Comparison of ENCODE assay signal across 1 cellular context in the genomic region with DNA sequence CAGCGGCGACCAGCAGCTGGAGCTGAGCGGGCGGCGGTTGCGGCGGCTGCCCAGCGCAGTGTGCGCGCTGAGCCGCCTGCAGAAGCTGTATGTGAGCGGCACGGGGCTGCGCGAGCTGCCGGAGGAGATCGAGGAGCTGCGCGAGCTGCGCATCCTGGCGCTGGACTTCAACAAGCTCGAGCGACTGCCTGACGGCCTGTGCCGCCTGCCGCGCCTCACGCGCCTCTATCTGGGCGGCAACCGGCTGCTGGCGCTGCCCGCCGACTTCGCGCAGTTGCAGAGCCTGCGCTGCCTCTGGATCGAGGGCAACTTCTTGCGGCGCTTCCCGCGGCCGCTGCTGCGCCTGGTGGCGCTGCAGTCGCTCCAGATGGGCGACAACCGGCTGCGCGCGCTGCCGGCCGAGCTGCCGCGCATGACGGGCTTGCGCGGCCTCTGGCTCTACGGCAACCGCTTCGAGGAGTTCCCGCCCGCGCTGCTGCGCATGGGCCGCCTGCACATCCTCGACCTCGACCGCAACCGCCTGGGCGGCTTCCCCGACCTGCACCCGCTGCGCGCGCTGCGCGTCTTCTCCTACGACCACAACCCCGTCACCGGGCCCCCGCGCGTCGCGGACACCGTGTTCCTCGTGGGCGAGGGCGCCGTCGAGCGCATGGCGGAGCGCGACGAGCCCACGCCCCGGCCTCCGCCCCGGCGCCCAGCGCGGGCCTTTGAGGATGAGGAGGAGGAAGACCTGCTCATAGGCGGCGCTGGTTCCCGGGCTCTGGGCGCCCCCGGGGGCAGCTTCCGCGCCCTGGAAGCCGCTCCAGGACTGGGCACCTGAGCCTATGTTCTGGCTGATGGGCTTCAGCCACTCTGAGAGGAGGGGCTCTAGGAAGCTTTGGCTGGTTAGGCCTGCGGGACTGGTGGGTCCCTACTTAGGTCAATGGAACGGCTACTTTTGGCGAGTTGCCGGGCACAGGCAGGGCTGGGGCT.
A peak's percentile ranks its signal among the peaks of the same experiment; 100 is the strongest.
TF ChIP-seq lines count a peak whose summit lies in the region.

No MANE protein-coding gene starts in this region.

TF ChIP-seq in HEK293, 187 proteins besides CTCF, POLR2A, EP300 and RAD21 (continued from another document and continues in another):
- TF ChIP-seq, protein P1, sequence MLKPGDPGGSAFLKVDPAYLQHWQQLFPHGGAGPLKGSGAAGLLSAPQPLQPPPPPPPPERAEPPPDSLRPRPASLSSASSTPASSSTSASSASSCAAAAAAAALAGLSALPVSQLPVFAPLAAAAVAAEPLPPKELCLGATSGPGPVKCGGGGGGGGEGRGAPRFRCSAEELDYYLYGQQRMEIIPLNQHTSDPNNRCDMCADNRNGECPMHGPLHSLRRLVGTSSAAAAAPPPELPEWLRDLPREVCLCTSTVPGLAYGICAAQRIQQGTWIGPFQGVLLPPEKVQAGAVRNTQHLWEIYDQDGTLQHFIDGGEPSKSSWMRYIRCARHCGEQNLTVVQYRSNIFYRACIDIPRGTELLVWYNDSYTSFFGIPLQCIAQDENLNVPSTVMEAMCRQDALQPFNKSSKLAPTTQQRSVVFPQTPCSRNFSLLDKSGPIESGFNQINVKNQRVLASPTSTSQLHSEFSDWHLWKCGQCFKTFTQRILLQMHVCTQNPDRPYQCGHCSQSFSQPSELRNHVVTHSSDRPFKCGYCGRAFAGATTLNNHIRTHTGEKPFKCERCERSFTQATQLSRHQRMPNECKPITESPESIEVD (tag by site-specific recombination; IDR thresholded peaks at IDR 0.05) = no peak
- TF ChIP-seq, protein P2, sequence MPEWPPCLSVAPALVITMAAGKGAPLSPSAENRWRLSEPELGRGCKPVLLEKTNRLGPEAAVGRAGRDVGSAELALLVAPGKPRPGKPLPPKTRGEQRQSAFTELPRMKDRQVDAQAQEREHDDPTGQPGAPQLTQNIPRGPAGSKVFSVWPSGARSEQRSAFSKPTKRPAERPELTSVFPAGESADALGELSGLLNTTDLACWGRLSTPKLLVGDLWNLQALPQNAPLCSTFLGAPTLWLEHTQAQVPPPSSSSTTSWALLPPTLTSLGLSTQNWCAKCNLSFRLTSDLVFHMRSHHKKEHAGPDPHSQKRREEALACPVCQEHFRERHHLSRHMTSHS (tag by site-specific recombination; IDR thresholded peaks at IDR 0.05) = no peak
- TF ChIP-seq ZNF48 (tag by site-specific recombination; IDR thresholded peaks at IDR 0.05) (no peak), ZNF701 (tag by site-specific recombination; IDR thresholded peaks at IDR 0.05) (no peak), ZNF426 (tag by site-specific recombination; IDR thresholded peaks at IDR 0.05) (no peak), ZNF221 (tag by site-specific recombination; IDR thresholded peaks at IDR 0.05; ENCODE audit: borderline replicate concordance) (no peak), ZNF391 (tag by site-specific recombination; IDR thresholded peaks at IDR 0.05; ENCODE audit: borderline replicate concordance, low read depth) (no peak), ZNF530 (tag by site-specific recombination; IDR thresholded peaks at IDR 0.05; ENCODE audit: low read depth) (no peak), ZNF785 (tag by site-specific recombination; IDR thresholded peaks at IDR 0.05) (no peak), WT1 (tag by site-specific recombination; IDR thresholded peaks at IDR 0.05) (no peak), TRIM28 (IDR thresholded peaks at IDR 0.05; ENCODE audit: borderline replicate concordance, low read length) (0 out of 2 replicates have a peak, but pooled peaks have one; percentile 12), GLI2 (tag by site-specific recombination; IDR thresholded peaks at IDR 0.05; ENCODE audit: borderline replicate concordance, low read depth) (no peak), ZNF510 (tag by site-specific recombination; IDR thresholded peaks at IDR 0.05; ENCODE audit: insufficient replicate concordance) (no peak), SALL2 (tag by site-specific recombination; IDR thresholded peaks at IDR 0.05; ENCODE audit: borderline replicate concordance) (no peak), ZNF654 (tag by site-specific recombination; IDR thresholded peaks at IDR 0.05; ENCODE audit: low read depth) (no peak), ZNF747 (tag by site-specific recombination; IDR thresholded peaks at IDR 0.05) (no peak), ZNF677 (tag by site-specific recombination; IDR thresholded peaks at IDR 0.05) (no peak), ZNF600 (tag by site-specific recombination; IDR thresholded peaks at IDR 0.05) (peak; percentile 96), ZNF146 (tag by site-specific recombination; IDR thresholded peaks at IDR 0.05) (no peak), ZNF433 (tag by site-specific recombination; IDR thresholded peaks at IDR 0.05; ENCODE audit: low read depth) (no peak), ZSCAN16 (tag by site-specific recombination; IDR thresholded peaks at IDR 0.05) (no peak), ZNF121 (tag by site-specific recombination; IDR thresholded peaks at IDR 0.05) (no peak), ZNF404 (tag by site-specific recombination; IDR thresholded peaks at IDR 0.05) (no peak), ZNF660 (tag by site-specific recombination; IDR thresholded peaks at IDR 0.05) (peak; percentile 80), ZNF211 (tag by site-specific recombination; IDR thresholded peaks at IDR 0.05; ENCODE audit: low read depth) (no peak), ZNF311 (tag by site-specific recombination; IDR thresholded peaks at IDR 0.05; ENCODE audit: borderline replicate concordance) (no peak), ZNF610 (tag by site-specific recombination; IDR thresholded peaks at IDR 0.05; ENCODE audit: borderline replicate concordance) (0 out of 2 replicates have a peak, but pooled peaks have one; percentile 48), ZNF2 (tag by site-specific recombination; IDR thresholded peaks at IDR 0.05) (peak; percentile 87)
- TF ChIP-seq, protein P3, sequence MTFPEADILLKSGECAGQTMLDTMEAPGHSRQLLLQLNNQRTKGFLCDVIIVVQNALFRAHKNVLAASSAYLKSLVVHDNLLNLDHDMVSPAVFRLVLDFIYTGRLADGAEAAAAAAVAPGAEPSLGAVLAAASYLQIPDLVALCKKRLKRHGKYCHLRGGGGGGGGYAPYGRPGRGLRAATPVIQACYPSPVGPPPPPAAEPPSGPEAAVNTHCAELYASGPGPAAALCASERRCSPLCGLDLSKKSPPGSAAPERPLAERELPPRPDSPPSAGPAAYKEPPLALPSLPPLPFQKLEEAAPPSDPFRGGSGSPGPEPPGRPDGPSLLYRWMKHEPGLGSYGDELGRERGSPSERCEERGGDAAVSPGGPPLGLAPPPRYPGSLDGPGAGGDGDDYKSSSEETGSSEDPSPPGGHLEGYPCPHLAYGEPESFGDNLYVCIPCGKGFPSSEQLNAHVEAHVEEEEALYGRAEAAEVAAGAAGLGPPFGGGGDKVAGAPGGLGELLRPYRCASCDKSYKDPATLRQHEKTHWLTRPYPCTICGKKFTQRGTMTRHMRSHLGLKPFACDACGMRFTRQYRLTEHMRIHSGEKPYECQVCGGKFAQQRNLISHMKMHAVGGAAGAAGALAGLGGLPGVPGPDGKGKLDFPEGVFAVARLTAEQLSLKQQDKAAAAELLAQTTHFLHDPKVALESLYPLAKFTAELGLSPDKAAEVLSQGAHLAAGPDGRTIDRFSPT (tag by site-specific recombination; IDR thresholded peaks at IDR 0.05) = peak; percentile 51; the same call in 1 of the 2 replicates
- TF ChIP-seq, protein P4, sequence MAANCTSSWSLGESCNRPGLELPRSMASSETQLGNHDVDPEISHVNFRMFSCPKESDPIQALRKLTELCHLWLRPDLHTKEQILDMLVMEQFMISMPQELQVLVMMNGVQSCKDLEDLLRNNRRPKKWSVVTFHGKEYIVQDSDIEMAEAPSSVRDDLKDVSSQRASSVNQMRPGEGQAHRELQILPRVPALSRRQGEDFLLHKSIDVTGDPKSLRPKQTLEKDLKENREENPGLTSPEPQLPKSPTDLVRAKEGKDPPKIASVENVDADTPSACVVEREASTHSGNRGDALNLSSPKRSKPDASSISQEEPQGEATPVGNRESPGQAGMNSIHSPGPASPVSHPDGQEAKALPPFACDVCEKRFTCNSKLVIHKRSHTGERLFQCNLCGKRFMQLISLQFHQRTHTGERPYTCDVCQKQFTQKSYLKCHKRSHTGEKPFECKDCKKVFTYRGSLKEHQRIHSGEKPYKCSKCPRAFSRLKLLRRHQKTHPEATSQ (tag by site-specific recombination; IDR thresholded peaks at IDR 0.05) = no peak
- TF ChIP-seq, protein P5, sequence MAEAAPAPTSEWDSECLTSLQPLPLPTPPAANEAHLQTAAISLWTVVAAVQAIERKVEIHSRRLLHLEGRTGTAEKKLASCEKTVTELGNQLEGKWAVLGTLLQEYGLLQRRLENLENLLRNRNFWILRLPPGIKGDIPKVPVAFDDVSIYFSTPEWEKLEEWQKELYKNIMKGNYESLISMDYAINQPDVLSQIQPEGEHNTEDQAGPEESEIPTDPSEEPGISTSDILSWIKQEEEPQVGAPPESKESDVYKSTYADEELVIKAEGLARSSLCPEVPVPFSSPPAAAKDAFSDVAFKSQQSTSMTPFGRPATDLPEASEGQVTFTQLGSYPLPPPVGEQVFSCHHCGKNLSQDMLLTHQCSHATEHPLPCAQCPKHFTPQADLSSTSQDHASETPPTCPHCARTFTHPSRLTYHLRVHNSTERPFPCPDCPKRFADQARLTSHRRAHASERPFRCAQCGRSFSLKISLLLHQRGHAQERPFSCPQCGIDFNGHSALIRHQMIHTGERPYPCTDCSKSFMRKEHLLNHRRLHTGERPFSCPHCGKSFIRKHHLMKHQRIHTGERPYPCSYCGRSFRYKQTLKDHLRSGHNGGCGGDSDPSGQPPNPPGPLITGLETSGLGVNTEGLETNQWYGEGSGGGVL (tag by site-specific recombination; IDR thresholded peaks at IDR 0.05) = no peak
- TF ChIP-seq, protein P6, sequence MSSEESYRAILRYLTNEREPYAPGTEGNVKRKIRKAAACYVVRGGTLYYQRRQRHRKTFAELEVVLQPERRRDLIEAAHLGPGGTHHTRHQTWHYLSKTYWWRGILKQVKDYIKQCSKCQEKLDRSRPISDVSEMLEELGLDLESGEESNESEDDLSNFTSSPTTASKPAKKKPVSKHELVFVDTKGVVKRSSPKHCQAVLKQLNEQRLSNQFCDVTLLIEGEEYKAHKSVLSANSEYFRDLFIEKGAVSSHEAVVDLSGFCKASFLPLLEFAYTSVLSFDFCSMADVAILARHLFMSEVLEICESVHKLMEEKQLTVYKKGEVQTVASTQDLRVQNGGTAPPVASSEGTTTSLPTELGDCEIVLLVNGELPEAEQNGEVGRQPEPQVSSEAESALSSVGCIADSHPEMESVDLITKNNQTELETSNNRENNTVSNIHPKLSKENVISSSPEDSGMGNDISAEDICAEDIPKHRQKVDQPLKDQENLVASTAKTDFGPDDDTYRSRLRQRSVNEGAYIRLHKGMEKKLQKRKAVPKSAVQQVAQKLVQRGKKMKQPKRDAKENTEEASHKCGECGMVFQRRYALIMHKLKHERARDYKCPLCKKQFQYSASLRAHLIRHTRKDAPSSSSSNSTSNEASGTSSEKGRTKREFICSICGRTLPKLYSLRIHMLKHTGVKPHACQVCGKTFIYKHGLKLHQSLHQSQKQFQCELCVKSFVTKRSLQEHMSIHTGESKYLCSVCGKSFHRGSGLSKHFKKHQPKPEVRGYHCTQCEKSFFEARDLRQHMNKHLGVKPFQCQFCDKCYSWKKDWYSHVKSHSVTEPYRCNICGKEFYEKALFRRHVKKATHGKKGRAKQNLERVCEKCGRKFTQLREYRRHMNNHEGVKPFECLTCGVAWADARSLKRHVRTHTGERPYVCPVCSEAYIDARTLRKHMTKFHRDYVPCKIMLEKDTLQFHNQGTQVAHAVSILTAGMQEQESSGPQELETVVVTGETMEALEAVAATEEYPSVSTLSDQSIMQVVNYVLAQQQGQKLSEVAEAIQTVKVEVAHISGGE (tag by site-specific recombination; conservative IDR thresholded peaks at IDR 0.05; ENCODE audit: low read depth) = no peak
- TF ChIP-seq, protein P7, sequence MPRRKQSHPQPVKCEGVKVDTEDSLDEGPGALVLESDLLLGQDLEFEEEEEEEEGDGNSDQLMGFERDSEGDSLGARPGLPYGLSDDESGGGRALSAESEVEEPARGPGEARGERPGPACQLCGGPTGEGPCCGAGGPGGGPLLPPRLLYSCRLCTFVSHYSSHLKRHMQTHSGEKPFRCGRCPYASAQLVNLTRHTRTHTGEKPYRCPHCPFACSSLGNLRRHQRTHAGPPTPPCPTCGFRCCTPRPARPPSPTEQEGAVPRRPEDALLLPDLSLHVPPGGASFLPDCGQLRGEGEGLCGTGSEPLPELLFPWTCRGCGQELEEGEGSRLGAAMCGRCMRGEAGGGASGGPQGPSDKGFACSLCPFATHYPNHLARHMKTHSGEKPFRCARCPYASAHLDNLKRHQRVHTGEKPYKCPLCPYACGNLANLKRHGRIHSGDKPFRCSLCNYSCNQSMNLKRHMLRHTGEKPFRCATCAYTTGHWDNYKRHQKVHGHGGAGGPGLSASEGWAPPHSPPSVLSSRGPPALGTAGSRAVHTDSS (tag by site-specific recombination; IDR thresholded peaks at IDR 0.05) = no peak
- TF ChIP-seq, protein P8, sequence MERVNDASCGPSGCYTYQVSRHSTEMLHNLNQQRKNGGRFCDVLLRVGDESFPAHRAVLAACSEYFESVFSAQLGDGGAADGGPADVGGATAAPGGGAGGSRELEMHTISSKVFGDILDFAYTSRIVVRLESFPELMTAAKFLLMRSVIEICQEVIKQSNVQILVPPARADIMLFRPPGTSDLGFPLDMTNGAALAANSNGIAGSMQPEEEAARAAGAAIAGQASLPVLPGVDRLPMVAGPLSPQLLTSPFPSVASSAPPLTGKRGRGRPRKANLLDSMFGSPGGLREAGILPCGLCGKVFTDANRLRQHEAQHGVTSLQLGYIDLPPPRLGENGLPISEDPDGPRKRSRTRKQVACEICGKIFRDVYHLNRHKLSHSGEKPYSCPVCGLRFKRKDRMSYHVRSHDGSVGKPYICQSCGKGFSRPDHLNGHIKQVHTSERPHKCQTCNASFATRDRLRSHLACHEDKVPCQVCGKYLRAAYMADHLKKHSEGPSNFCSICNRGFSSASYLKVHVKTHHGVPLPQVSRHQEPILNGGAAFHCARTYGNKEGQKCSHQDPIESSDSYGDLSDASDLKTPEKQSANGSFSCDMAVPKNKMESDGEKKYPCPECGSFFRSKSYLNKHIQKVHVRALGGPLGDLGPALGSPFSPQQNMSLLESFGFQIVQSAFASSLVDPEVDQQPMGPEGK (tag by site-specific recombination; IDR thresholded peaks at IDR 0.05) = no peak; the same call in 1 of the 2 replicates
- TF ChIP-seq, protein P9, sequence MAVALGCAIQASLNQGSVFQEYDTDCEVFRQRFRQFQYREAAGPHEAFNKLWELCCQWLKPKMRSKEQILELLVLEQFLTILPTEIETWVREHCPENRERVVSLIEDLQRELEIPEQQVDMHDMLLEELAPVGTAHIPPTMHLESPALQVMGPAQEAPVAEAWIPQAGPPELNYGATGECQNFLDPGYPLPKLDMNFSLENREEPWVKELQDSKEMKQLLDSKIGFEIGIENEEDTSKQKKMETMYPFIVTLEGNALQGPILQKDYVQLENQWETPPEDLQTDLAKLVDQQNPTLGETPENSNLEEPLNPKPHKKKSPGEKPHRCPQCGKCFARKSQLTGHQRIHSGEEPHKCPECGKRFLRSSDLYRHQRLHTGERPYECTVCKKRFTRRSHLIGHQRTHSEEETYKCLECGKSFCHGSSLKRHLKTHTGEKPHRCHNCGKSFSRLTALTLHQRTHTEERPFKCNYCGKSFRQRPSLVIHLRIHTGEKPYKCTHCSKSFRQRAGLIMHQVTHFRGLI (tag by site-specific recombination; IDR thresholded peaks at IDR 0.05) = no peak
